ENCODE assay signal across 5 cellular contexts in genomic region chr11:56183459-56183858, GRCh38. TPM values are rescaled to one million over a fixed set of nuclear protein-coding genes. Genes with fewer than 3 reads are reported as not detected.
"Had no signal": no experiment of that assay in that cellular context is flagged by ENCODE, and none has a peak within 500 bp of the region (broad histone marks: within the 10 kb centered on the region; RNA-seq: fewer than 3 reads in every experiment).

No MANE protein-coding gene starts in this region.

- H3K4me3 ChIP-seq: GM23248, GM23338, HAP-1 had no signal

- H3K9me3 ChIP-seq: HAP-1 had no signal

- ATAC-seq: GM23338, HCT116 had no signal

- H3K4me2 ChIP-seq: GM23338 had no signal

- H3K36me3 ChIP-seq: HAP-1 had no signal

- H3K27ac ChIP-seq: GM23248 had no signal

- H3K9ac ChIP-seq: GM23248 had no signal

- H2AFZ ChIP-seq: GM23248, GM23338 had no signal

RNA-seq across cellular contexts. Expression of gene OR5J2, which starts 7.0 kb away (rescaled TPM):
- polyA plus RNA-seq: GM23248, GM23338, H1 had no signal

RNA-seq across cellular contexts. Expression of gene OR8K5, which starts 23.3 kb away (rescaled TPM):
- polyA plus RNA-seq: GM23248, GM23338, H1 had no signal

RNA-seq across cellular contexts. Expression of gene OR8J3, which starts 43.5 kb away (rescaled TPM):
- polyA plus RNA-seq: GM23248, GM23338, H1 had no signal

RNA-seq across cellular contexts. Expression of gene OR5T2, which starts 50.6 kb away (rescaled TPM):
- polyA plus RNA-seq: GM23248, GM23338, H1 had no signal
